ENCODE assay signal across 2 cellular contexts in the genomic region with DNA sequence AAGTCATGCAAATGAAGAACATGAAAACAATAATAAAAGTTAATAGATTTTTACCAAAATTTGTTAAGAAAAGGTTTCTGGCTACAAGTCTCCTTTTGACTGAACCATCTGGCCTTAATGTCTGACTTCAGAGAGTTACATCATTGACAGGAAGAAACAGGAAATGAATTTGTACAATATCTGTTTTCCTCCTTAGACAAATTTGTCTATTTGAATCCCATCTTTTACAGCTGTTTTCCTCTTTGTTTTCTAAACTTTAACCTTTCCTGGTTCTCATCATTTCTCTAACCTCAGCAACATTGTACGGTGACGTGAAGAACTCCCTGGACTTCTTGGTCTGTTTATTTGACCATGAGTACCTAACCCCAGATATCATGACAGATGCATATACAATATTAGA.
TF ChIP-seq lines count a peak whose summit lies in the region.

No MANE protein-coding gene starts in this region.

TF ChIP-seq in SK-N-SH, 30 proteins besides CTCF, POLR2A, EP300 and RAD21 (continued from another document):
- TF ChIP-seq NFIC (IDR thresholded peaks at IDR 0.05; ENCODE audit: borderline replicate concordance), result no peak
- no peak for TF ChIP-seq GABPA (IDR thresholded peaks at IDR 0.05; ENCODE audit: low read depth)
- no peak for TF ChIP-seq SIN3A (IDR thresholded peaks at IDR 0.05; ENCODE audit: borderline replicate concordance, low read depth, low read length)
- no peak for TF ChIP-seq RFX5 (IDR thresholded peaks at IDR 0.05; ENCODE audit: low read length)

TF ChIP-seq in SK-N-SH treated with all-trans-retinoic acid at 6 μM for 48 hours, 23 proteins besides CTCF, POLR2A, EP300 and RAD21 (continued from another document):
- TF ChIP-seq, protein P1, sequence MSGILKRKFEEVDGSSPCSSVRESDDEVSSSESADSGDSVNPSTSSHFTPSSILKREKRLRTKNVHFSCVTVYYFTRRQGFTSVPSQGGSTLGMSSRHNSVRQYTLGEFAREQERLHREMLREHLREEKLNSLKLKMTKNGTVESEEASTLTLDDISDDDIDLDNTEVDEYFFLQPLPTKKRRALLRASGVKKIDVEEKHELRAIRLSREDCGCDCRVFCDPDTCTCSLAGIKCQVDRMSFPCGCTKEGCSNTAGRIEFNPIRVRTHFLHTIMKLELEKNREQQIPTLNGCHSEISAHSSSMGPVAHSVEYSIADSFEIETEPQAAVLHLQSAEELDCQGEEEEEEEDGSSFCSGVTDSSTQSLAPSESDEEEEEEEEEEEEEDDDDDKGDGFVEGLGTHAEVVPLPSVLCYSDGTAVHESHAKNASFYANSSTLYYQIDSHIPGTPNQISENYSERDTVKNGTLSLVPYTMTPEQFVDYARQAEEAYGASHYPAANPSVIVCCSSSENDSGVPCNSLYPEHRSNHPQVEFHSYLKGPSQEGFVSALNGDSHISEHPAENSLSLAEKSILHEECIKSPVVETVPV (CRISPR knock-in tag; IDR thresholded peaks at IDR 0.05), result no peak
- TF ChIP-seq POU6F1 (CRISPR knock-in tag; IDR thresholded peaks at IDR 0.05; ENCODE audit: borderline replicate concordance, low read depth) (no peak), ZC3H10 (CRISPR knock-in tag; IDR thresholded peaks at IDR 0.05) (no peak), ESRRG (CRISPR knock-in tag; IDR thresholded peaks at IDR 0.05) (no peak), RARB (CRISPR knock-in tag; IDR thresholded peaks at IDR 0.05) (no peak), TOX (CRISPR knock-in tag; IDR thresholded peaks at IDR 0.05; ENCODE audit: borderline replicate concordance) (no peak), GLIS3 (CRISPR knock-in tag; IDR thresholded peaks at IDR 0.05) (no peak), ZNF565 (CRISPR knock-in tag; conservative IDR thresholded peaks at IDR 0.05; ENCODE audit: low read depth) (no peak), OSR1 (CRISPR knock-in tag; IDR thresholded peaks at IDR 0.05) (no peak), TCF4 (CRISPR knock-in tag; IDR thresholded peaks at IDR 0.05; ENCODE audit: borderline replicate concordance) (no peak)
- TF ChIP-seq, protein P2, sequence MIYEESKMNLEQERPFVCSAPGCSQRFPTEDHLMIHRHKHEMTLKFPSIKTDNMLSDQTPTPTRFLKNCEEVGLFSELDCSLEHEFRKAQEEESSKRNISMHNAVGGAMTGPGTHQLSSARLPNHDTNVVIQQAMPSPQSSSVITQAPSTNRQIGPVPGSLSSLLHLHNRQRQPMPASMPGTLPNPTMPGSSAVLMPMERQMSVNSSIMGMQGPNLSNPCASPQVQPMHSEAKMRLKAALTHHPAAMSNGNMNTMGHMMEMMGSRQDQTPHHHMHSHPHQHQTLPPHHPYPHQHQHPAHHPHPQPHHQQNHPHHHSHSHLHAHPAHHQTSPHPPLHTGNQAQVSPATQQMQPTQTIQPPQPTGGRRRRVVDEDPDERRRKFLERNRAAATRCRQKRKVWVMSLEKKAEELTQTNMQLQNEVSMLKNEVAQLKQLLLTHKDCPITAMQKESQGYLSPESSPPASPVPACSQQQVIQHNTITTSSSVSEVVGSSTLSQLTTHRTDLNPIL (CRISPR knock-in tag; IDR thresholded peaks at IDR 0.05; ENCODE audit: low read depth), result no peak
